Comparison of ENCODE assay signal across 1 cellular context in genomic region chr15:63010920-63011693, GRCh38.
TF ChIP-seq lines count a peak whose summit lies in the region.

No MANE protein-coding gene starts in this region.

TF ChIP-seq in HepG2, 621 proteins besides CTCF, POLR2A, EP300 and RAD21 (continued from another document and continues in another):
- TF ChIP-seq ZNF318 (CRISPR knock-in tag; IDR thresholded peaks at IDR 0.05) (no peak), SYNCRIP (IDR thresholded peaks at IDR 0.05; ENCODE audit: insufficient read depth, low read depth, low read length) (no peak), ZNF878 (CRISPR knock-in tag; IDR thresholded peaks at IDR 0.05) (no peak), MTF1 (CRISPR knock-in tag; IDR thresholded peaks at IDR 0.05) (no peak), ESRRA (CRISPR knock-in tag; IDR thresholded peaks at IDR 0.05; ENCODE audit: low read depth) (peak; percentile 82; the same call in 1 of the 2 replicates), ZBTB42 (CRISPR knock-in tag; IDR thresholded peaks at IDR 0.05) (no peak), NKX3-1 (CRISPR knock-in tag; IDR thresholded peaks at IDR 0.05) (no peak), ZNF431 (CRISPR knock-in tag; IDR thresholded peaks at IDR 0.05; ENCODE audit: borderline replicate concordance, low read depth) (no peak), ARID4A (CRISPR knock-in tag; IDR thresholded peaks at IDR 0.05; ENCODE audit: borderline replicate concordance) (peak; percentile 45; the same call in 1 of the 2 replicates), KLF12 (CRISPR knock-in tag; IDR thresholded peaks at IDR 0.05; ENCODE audit: borderline replicate concordance) (peak; percentile 53; the same call in 1 of the 2 replicates), ZNF607 (CRISPR knock-in tag; IDR thresholded peaks at IDR 0.05; ENCODE audit: borderline replicate concordance) (no peak), PRDM10 (CRISPR knock-in tag; IDR thresholded peaks at IDR 0.05; ENCODE audit: low read depth) (no peak), SKI (IDR thresholded peaks at IDR 0.05; ENCODE audit: partially characterized antibody) (peak; percentile 36), ZFP36L1 (CRISPR knock-in tag; IDR thresholded peaks at IDR 0.05) (no peak; the same call in 1 of the 2 replicates), ZNF530 (CRISPR knock-in tag; IDR thresholded peaks at IDR 0.05; ENCODE audit: low read depth) (no peak), LCORL (IDR thresholded peaks at IDR 0.05) (peak; percentile 66; the same call in 1 of the 2 replicates), LCORL (CRISPR knock-in tag; IDR thresholded peaks at IDR 0.05) (peak; percentile 95), ZNF597 (CRISPR knock-in tag; IDR thresholded peaks at IDR 0.05) (no peak), HDAC2 (CRISPR knock-in tag; IDR thresholded peaks at IDR 0.05) (peak; percentile 87), SRF (IDR thresholded peaks at IDR 0.05; ENCODE audit: low read depth, low read length) (peak; percentile 70), HINFP (CRISPR knock-in tag; IDR thresholded peaks at IDR 0.05; ENCODE audit: low read depth) (0 out of 2 replicates have a peak, but pooled peaks have one; percentile 36), ZNF556 (CRISPR knock-in tag; IDR thresholded peaks at IDR 0.05; ENCODE audit: borderline replicate concordance) (peak; percentile 53; the same call in 1 of the 2 replicates), ZNF430 (CRISPR knock-in tag; IDR thresholded peaks at IDR 0.05) (peak; percentile 57; the same call in 1 of the 2 replicates), ATRX (CRISPR knock-in tag; IDR thresholded peaks at IDR 0.05; ENCODE audit: borderline replicate concordance) (no peak), ZNF687 (CRISPR knock-in tag; IDR thresholded peaks at IDR 0.05) (0 out of 2 replicates have a peak, but pooled peaks have one; percentile 39), ZBTB38 (CRISPR knock-in tag; IDR thresholded peaks at IDR 0.05) (no peak), ATF6 (CRISPR knock-in tag; conservative IDR thresholded peaks at IDR 0.05) (no peak), ZNF557 (CRISPR knock-in tag; IDR thresholded peaks at IDR 0.05) (no peak), PHF21A (CRISPR knock-in tag; IDR thresholded peaks at IDR 0.05) (peak; percentile 93), SALL1 (CRISPR knock-in tag; IDR thresholded peaks at IDR 0.05) (peak; percentile 86), CENPX (CRISPR knock-in tag; IDR thresholded peaks at IDR 0.05) (no peak)
